ENCODE assay signal across 1 cellular context in the genomic region with DNA sequence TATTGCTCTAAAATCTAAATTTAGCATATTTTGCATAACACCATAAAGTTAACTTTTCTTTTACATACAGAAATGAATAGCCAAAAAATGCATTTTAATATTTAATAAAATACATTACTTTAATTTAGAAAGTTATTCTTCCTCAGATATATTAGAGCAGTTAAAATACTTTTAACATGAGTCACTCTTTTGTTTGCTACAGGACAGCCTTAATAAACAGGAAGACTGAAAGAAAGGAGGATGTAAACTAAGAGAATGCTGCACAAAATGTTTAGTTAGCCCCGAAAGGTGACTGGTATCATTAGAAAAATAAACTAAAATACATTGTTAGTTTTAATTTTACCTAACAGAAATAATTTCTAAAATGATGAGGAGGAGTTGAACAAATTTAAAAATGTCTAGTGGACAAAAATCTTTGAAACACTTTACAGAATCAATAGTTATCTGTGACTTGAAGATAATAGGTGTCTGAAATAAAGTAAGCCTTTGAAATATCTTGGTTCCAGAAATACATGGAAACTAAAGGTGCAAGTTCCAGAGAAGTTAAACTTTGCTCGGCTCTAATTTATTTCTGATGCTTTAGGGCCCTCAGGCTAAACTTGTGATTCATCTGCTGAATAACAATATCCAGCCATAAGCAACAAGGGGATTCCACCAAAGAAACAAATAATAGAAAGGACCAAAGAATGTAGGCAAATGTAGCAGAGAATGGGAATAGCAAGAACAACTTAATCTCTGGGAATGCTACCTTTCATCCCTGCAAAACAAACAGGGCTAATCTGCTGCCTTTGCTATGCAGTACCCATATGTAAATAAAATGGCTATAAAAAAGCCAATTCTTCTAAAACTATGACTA.
TF ChIP-seq lines count a peak whose summit lies in the region.

No MANE protein-coding gene starts in this region.

TF ChIP-seq in H1, 55 proteins besides CTCF, POLR2A, EP300 and RAD21:
- TF ChIP-seq NRF1 (IDR thresholded peaks at IDR 0.05; ENCODE audit: low read depth, low read length) (no peak), CBX5 (IDR thresholded peaks at IDR 0.05; ENCODE audit: low read depth, low read length) (no peak), SP4 (IDR thresholded peaks at IDR 0.05; ENCODE audit: low read length) (no peak), JUND (IDR thresholded peaks at IDR 0.05; ENCODE audit: low read length) (peak; percentile 73), E2F6 (IDR thresholded peaks at IDR 0.05) (no peak), ATF3 (IDR thresholded peaks at IDR 0.05; ENCODE audit: insufficient read depth, low read depth, low read length) (no peak), TEAD4 (IDR thresholded peaks at IDR 0.05; ENCODE audit: low read depth, low read length) (peak; percentile 50; the same call in 1 of the 2 replicates), SRF (IDR thresholded peaks at IDR 0.05; ENCODE audit: low read depth, low read length) (no peak), TCF12 (IDR thresholded peaks at IDR 0.05; ENCODE audit: low read depth, low read length) (0 out of 2 replicates have a peak, but pooled peaks have one; percentile 41), KDM4A (IDR thresholded peaks at IDR 0.05; ENCODE audit: low read depth, low read length, severe bottlenecking) (no peak), SP1 (IDR thresholded peaks at IDR 0.05; ENCODE audit: low read depth, low read length) (peak; percentile 45; the same call in 1 of the 2 replicates), BACH1 (IDR thresholded peaks at IDR 0.05; ENCODE audit: low read length) (no peak)
- TF ChIP-seq, protein P1, sequence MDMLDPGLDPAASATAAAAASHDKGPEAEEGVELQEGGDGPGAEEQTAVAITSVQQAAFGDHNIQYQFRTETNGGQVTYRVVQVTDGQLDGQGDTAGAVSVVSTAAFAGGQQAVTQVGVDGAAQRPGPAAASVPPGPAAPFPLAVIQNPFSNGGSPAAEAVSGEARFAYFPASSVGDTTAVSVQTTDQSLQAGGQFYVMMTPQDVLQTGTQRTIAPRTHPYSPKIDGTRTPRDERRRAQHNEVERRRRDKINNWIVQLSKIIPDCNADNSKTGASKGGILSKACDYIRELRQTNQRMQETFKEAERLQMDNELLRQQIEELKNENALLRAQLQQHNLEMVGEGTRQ (IDR thresholded peaks at IDR 0.05; ENCODE audit: low read length) = no peak
- TF ChIP-seq, protein P2, sequence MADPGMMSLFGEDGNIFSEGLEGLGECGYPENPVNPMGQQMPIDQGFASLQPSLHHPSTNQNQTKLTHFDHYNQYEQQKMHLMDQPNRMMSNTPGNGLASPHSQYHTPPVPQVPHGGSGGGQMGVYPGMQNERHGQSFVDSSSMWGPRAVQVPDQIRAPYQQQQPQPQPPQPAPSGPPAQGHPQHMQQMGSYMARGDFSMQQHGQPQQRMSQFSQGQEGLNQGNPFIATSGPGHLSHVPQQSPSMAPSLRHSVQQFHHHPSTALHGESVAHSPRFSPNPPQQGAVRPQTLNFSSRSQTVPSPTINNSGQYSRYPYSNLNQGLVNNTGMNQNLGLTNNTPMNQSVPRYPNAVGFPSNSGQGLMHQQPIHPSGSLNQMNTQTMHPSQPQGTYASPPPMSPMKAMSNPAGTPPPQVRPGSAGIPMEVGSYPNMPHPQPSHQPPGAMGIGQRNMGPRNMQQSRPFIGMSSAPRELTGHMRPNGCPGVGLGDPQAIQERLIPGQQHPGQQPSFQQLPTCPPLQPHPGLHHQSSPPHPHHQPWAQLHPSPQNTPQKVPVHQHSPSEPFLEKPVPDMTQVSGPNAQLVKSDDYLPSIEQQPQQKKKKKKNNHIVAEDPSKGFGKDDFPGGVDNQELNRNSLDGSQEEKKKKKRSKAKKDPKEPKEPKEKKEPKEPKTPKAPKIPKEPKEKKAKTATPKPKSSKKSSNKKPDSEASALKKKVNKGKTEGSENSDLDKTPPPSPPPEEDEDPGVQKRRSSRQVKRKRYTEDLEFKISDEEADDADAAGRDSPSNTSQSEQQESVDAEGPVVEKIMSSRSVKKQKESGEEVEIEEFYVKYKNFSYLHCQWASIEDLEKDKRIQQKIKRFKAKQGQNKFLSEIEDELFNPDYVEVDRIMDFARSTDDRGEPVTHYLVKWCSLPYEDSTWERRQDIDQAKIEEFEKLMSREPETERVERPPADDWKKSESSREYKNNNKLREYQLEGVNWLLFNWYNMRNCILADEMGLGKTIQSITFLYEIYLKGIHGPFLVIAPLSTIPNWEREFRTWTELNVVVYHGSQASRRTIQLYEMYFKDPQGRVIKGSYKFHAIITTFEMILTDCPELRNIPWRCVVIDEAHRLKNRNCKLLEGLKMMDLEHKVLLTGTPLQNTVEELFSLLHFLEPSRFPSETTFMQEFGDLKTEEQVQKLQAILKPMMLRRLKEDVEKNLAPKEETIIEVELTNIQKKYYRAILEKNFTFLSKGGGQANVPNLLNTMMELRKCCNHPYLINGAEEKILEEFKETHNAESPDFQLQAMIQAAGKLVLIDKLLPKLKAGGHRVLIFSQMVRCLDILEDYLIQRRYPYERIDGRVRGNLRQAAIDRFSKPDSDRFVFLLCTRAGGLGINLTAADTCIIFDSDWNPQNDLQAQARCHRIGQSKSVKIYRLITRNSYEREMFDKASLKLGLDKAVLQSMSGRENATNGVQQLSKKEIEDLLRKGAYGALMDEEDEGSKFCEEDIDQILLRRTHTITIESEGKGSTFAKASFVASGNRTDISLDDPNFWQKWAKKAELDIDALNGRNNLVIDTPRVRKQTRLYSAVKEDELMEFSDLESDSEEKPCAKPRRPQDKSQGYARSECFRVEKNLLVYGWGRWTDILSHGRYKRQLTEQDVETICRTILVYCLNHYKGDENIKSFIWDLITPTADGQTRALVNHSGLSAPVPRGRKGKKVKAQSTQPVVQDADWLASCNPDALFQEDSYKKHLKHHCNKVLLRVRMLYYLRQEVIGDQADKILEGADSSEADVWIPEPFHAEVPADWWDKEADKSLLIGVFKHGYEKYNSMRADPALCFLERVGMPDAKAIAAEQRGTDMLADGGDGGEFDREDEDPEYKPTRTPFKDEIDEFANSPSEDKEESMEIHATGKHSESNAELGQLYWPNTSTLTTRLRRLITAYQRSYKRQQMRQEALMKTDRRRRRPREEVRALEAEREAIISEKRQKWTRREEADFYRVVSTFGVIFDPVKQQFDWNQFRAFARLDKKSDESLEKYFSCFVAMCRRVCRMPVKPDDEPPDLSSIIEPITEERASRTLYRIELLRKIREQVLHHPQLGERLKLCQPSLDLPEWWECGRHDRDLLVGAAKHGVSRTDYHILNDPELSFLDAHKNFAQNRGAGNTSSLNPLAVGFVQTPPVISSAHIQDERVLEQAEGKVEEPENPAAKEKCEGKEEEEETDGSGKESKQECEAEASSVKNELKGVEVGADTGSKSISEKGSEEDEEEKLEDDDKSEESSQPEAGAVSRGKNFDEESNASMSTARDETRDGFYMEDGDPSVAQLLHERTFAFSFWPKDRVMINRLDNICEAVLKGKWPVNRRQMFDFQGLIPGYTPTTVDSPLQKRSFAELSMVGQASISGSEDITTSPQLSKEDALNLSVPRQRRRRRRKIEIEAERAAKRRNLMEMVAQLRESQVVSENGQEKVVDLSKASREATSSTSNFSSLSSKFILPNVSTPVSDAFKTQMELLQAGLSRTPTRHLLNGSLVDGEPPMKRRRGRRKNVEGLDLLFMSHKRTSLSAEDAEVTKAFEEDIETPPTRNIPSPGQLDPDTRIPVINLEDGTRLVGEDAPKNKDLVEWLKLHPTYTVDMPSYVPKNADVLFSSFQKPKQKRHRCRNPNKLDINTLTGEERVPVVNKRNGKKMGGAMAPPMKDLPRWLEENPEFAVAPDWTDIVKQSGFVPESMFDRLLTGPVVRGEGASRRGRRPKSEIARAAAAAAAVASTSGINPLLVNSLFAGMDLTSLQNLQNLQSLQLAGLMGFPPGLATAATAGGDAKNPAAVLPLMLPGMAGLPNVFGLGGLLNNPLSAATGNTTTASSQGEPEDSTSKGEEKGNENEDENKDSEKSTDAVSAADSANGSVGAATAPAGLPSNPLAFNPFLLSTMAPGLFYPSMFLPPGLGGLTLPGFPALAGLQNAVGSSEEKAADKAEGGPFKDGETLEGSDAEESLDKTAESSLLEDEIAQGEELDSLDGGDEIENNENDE (IDR thresholded peaks at IDR 0.05; ENCODE audit: insufficient replicate concordance, low read length) = peak; percentile 93
